In the genomic region with DNA sequence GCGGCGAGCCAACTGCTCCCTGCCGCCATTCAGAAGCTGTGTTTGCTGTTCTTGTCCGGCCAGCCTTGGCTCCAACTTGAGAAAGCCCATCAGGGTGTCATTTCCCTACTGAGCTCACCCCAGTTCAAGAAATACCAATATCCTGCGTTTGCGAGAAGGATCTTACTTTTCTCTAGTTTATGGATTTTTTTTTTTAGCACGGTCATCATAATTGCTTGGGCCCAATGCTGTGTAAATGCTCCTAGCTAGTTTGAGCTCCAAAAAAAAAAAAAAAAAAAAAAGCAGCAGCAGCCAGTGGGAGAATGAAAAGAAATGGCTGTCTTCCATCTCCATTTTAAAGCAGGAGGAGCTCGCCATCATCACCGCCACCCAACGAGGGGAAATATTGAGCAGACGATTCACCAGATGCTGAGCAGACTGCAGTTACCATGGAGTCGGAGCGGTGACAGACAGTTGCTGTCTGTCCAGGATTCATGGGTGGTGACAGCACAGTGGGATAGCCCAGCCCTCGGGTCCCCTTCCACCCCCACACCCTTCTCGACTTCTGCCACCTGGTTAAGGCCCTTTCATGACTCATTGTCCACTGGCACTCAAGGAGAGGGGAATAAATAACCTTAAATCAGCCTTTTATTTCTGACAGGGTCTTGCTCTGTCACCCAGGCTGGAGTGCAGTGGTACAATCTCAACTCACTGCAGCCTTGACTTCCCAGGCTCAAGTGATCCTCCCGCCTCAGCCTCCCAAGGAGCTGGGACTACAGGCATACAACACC, we compare ENCODE assay signal across 15 cellular contexts.
"Had no signal": no experiment of that assay in that cellular context is flagged by ENCODE, and none has a peak within 500 bp of the region (broad histone marks: within the 10 kb centered on the region; RNA-seq: fewer than 3 reads in every experiment).

No MANE protein-coding gene starts in this region.

- H3K36me3 Mint-ChIP-seq: activated CD4-positive, alpha-beta memory T cell treated with anti-CD3 and anti-CD28 coated beads for 36 hours; activated naive CD4-positive, alpha-beta T cell treated with anti-CD3 and anti-CD28 coated beads, Interleukin-2, amount 10 ng/mL, durations not matched to agents 7 days and 5 days had no signal

- H3K9me3 ChIP-seq: body of pancreas, thoracic aorta had no signal

- H3K4me1 ChIP-seq: body of pancreas had no signal

- H3K27me3 ChIP-seq: body of pancreas had no signal

- DNase-seq: activated CD4-positive, alpha-beta memory T cell treated with anti-CD3 and anti-CD28 coated beads for 36 hours; activated CD4-positive, alpha-beta T cell treated with anti-CD3 and anti-CD28 coated beads for 48 hours; activated naive CD4-positive, alpha-beta T cell treated with anti-CD3 and anti-CD28 coated beads, Interleukin-2, amount 10 ng/mL, durations not matched to agents 7 days and 5 days; activated naive CD8-positive, alpha-beta T cell treated with anti-CD3 and anti-CD28 coated beads, Interleukin-2, amount 50 U/mL, for 24 hours; anterior cingulate cortex; effector CD8-positive, alpha-beta T cell; foreskin melanocyte; hypothalamus; occipital lobe; stimulated activated CD4-positive, alpha-beta T cell treated with anti-CD3 and anti-CD28 coated beads, Interleukin-2, amount 100 ng/mL, for 48 hours; stimulated activated naive CD4-positive, alpha-beta T cell had no signal

- H3K4me1 Mint-ChIP-seq: activated naive CD4-positive, alpha-beta T cell treated with anti-CD3 and anti-CD28 coated beads, Interleukin-2, amount 10 ng/mL, durations not matched to agents 7 days and 5 days; activated naive CD8-positive, alpha-beta T cell treated with anti-CD3 and anti-CD28 coated beads, Interleukin-2, amount 50 U/mL, for 24 hours had no signal

- H3K4me3 ChIP-seq: body of pancreas, thoracic aorta had no signal

- H3K27ac Mint-ChIP-seq: activated CD4-positive, alpha-beta memory T cell treated with anti-CD3 and anti-CD28 coated beads for 36 hours; activated naive CD4-positive, alpha-beta T cell treated with anti-CD3 and anti-CD28 coated beads, Interleukin-2, amount 10 ng/mL, durations not matched to agents 7 days and 5 days; activated naive CD8-positive, alpha-beta T cell treated with anti-CD3 and anti-CD28 coated beads, Interleukin-2, amount 50 U/mL, for 24 hours; dendritic cell treated with granulocyte-macrophage colony-stimulating factor and Interleukin-4, amounts not matched to agents 40 ng/mL and 50 ng/mL, for 4 days; nephron had no signal

- H3K4me3 Mint-ChIP-seq: activated CD4-positive, alpha-beta memory T cell treated with anti-CD3 and anti-CD28 coated beads for 36 hours; activated naive CD4-positive, alpha-beta T cell treated with anti-CD3 and anti-CD28 coated beads, Interleukin-2, amount 10 ng/mL, durations not matched to agents 7 days and 5 days; activated naive CD8-positive, alpha-beta T cell treated with anti-CD3 and anti-CD28 coated beads, Interleukin-2, amount 50 U/mL, for 24 hours; dendritic cell treated with granulocyte-macrophage colony-stimulating factor and Interleukin-4, amounts not matched to agents 40 ng/mL and 50 ng/mL, for 4 days; nephron had no signal

- H3K9me3 Mint-ChIP-seq: activated CD4-positive, alpha-beta memory T cell treated with anti-CD3 and anti-CD28 coated beads for 36 hours; activated naive CD4-positive, alpha-beta T cell treated with anti-CD3 and anti-CD28 coated beads, Interleukin-2, amount 10 ng/mL, durations not matched to agents 7 days and 5 days; activated naive CD8-positive, alpha-beta T cell treated with anti-CD3 and anti-CD28 coated beads, Interleukin-2, amount 50 U/mL, for 24 hours; dendritic cell treated with granulocyte-macrophage colony-stimulating factor and Interleukin-4, amounts not matched to agents 40 ng/mL and 50 ng/mL, for 4 days had no signal

- H3K36me3 ChIP-seq: thoracic aorta had no signal

- H3K27ac ChIP-seq: body of pancreas, thoracic aorta had no signal
